In genomic region chr17:9522074-9522473, GRCh38 we compare ENCODE assay signal across 9 cellular contexts. TPM values are rescaled to one million over a fixed set of nuclear protein-coding genes. Genes with fewer than 3 reads are reported as not detected.
DNase-seq lines count a peak whose midpoint lies in the region; ATAC-seq and TF ChIP-seq lines count a peak whose summit lies in the region.
"Had no signal": no experiment of that assay in that cellular context is flagged by ENCODE, and none has a peak within 500 bp of the region (broad histone marks: within the 10 kb centered on the region; RNA-seq: fewer than 3 reads in every experiment).

No MANE protein-coding gene starts in this region.

- H3K27me3 ChIP-seq in Loucy (ENCODE audit: insufficient read depth, low read length, poor library complexity, severe bottlenecking) = no peaks in the 10 kb centered on the region

- H3K4me3 Mint-ChIP-seq in CD14-positive monocyte = no peak overlapping the region
- H3K4me3 Mint-ChIP-seq: CD8-positive, alpha-beta memory T cell had no signal

- DNase-seq in NCI-H2029 (lab: John Stamatoyannopoulos, UW) = peak; percentile 11
- DNase-seq in NCI-H2029 treated with DMSO at 0.1 percent for 48 hours (lab: John Stamatoyannopoulos, UW) = no peak
- DNase-seq in hepatic stellate cell (ENCODE audit: low spot score) = peak; percentile 40
- DNase-seq in stromal cell of bone marrow (ENCODE audit: low read depth) = peak; percentile 40
- DNase-seq in omental fat pad (ENCODE audit: low spot score) = no peak
- DNase-seq in CD14-positive monocyte (ENCODE audit: low spot score) = no peak

- no peak for ATAC-seq in omental fat pad (ENCODE audit: low FRiP score)

- H3K36me3 Mint-ChIP-seq in CD14-positive monocyte = peaks cover 0 to 7% of the 10 kb centered on the region in 2 donors

- H3K27me3 Mint-ChIP-seq in CD14-positive monocyte (ENCODE audit: low read depth in 3 of 3) = no peaks in the 10 kb centered on the region
- H3K27me3 Mint-ChIP-seq: CD8-positive, alpha-beta memory T cell had no signal

- H3F3A ChIP-seq in Loucy (ENCODE audit: low read depth) = no peaks in the 10 kb centered on the region

- peaks cover 8% of the 10 kb centered on the region for H3K4me1 ChIP-seq in Loucy (ENCODE audit: insufficient read depth, low read length, poor library complexity, severe bottlenecking)

- H3K79me2 ChIP-seq in Loucy (ENCODE audit: insufficient read depth, low read length) = no peaks in the 10 kb centered on the region

- peaks cover 0 to 2% (median 0%) of the 10 kb centered on the region in 7 donors for H3K9me3 Mint-ChIP-seq in CD14-positive monocyte
- H3K9me3 Mint-ChIP-seq: CD8-positive, alpha-beta memory T cell had no signal

- H3K27ac Mint-ChIP-seq in CD14-positive monocyte = no peak overlapping the region

- H3K9me2 ChIP-seq in Loucy (replicated peaks; ENCODE audit: low read depth, low read length) = no peaks in the 10 kb centered on the region

- H3K36me3 ChIP-seq in Loucy (ENCODE audit: insufficient read depth, low read length) = no peaks in the 10 kb centered on the region

- no peak overlapping the region for H3K4me3 ChIP-seq in Loucy (ENCODE audit: low read length, poor library complexity, severe bottlenecking)
- no peak overlapping the region for H3K4me3 ChIP-seq in WI38 (ENCODE audit: low read depth, low read length)

- TF ChIP-seq CTCF in Loucy (conservative IDR thresholded peaks at IDR 0.05; ENCODE audit: low read length) (peak; percentile 70), WI38 (IDR thresholded peaks at IDR 0.05; ENCODE audit: low read depth, low read length) (peak; percentile 22; the same call in 1 of the 2 replicates), omental fat pad (IDR thresholded peaks at IDR 0.05) (no peak), CD14-positive monocyte (IDR thresholded peaks at IDR 0.05) (no peak)

- no peak overlapping the region for H3K9ac ChIP-seq in Loucy (ENCODE audit: low read depth, low read length, poor library complexity, severe bottlenecking)

- H2AFZ ChIP-seq in Loucy (ENCODE audit: low read length) = no peak overlapping the region

- no peaks in the 10 kb centered on the region for H3K9me3 ChIP-seq in Loucy (ENCODE audit: insufficient read depth, low read depth, low read length)

- intact Hi-C loops in CD14-positive monocyte (cut with micrococcal nuclease) = no loop called here

- H4K20me1 ChIP-seq in Loucy (ENCODE audit: insufficient read depth, low read length, poor library complexity, severe bottlenecking) = no peaks in the 10 kb centered on the region

- H3K4me2 ChIP-seq in Loucy (ENCODE audit: low read depth, low read length, poor library complexity, severe bottlenecking) = no peak overlapping the region

- H3K4me1 Mint-ChIP-seq in CD14-positive monocyte = no peaks in the 10 kb centered on the region

RNA-seq across cellular contexts. Expression of gene STX8, which starts 53.5 kb away (rescaled TPM):
- 10 to 100 TPM; 58.6 to 86.9 (median 66.3) TPM for total RNA-seq in omental fat pad
- 100 to 1,000 TPM; 142 to 170 TPM for polyA plus RNA-seq in CD14-positive monocyte

RNA-seq across cellular contexts. Expression of gene CFAP52, which starts 54.4 kb away (rescaled TPM):
- total RNA-seq in omental fat pad = under 1 TPM in 1 of 4 donors, not detected in 3; 0.19 TPM
- polyA plus RNA-seq in CD14-positive monocyte = not detected
- total RNA-seq: CD8-positive, alpha-beta memory T cell had no signal
- polyA plus RNA-seq: CD8-positive, alpha-beta memory T cell had no signal

Comparison
In these comparisons a context has a peak if more than half of its experiments do, and no peak if none do; other contexts are left out.
1. DNase-seq: peak in NCI-H2029 (single experiment), hepatic stellate cell (single experiment) and stromal cell of bone marrow (single experiment); none in NCI-H2029 treated with DMSO at 0.1 percent for 48 hours (single experiment), omental fat pad (single experiment) and CD14-positive monocyte (single experiment).
2. CTCF ChIP-seq: peak in Loucy (single experiment) and WI38 (single experiment); none in omental fat pad (0 of 3) and CD14-positive monocyte (single experiment).